In the genomic region with DNA sequence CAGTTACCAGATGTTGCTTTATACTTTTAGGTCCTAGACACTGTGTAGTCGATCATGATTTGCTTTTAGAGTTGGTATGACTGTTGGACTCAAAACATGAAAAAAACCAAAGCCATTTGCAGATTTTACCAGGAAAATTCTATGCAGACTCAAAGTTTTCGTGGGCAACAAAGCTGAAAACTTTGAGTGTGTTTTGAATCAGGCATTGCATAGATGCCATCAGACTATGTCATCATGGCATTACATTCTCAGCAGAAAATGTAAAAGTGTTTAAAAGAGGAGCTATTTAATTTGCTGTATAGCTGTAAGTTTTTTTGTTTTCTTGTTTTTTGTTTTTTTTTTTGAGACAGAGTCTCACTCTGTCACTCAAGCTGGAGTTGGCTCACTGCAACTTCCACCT, we compare ENCODE assay signal across 15 cellular contexts. TPM values are rescaled to one million over a fixed set of nuclear protein-coding genes. Genes with fewer than 3 reads are reported as not detected.
A peak's percentile ranks its signal among the peaks of the same experiment; 100 is the strongest.
DNase-seq lines count a peak whose midpoint lies in the region; TF ChIP-seq lines count a peak whose summit lies in the region.
"Had no signal": no experiment of that assay in that cellular context is flagged by ENCODE, and none has a peak within 500 bp of the region (broad histone marks: within the 10 kb centered on the region; RNA-seq: fewer than 3 reads in every experiment).

No MANE protein-coding gene starts in this region.

- peak overlapping the region; percentile 40; the same call in 1 of the 2 replicates for H3K27ac Mint-ChIP-seq in HFFc6
- H3K27ac Mint-ChIP-seq in activated naive CD4-positive, alpha-beta T cell treated with anti-CD3 and anti-CD28 coated beads, Interleukin-2, amount 10 ng/mL, durations not matched to agents 7 days and 5 days: no peak overlapping the region
- H3K27ac Mint-ChIP-seq: IgD-negative memory B cell had no signal

- H3K4me3 ChIP-seq in AG10803 (ENCODE audit: low read length) (no peak overlapping the region), brain microvascular endothelial cell (ENCODE audit: low read depth, low read length) (no peak overlapping the region)
- H3K4me3 ChIP-seq: Peyer's patch had no signal

- peaks cover 10% of the 10 kb centered on the region for H3K9me3 Mint-ChIP-seq in HFFc6
- H3K9me3 Mint-ChIP-seq in activated naive CD4-positive, alpha-beta T cell treated with anti-CD3 and anti-CD28 coated beads, Interleukin-2, amount 10 ng/mL, durations not matched to agents 7 days and 5 days: peaks cover 7% of the 10 kb centered on the region

- no peak overlapping the region for H3K27ac ChIP-seq in brain microvascular endothelial cell
- H3K27ac ChIP-seq: Peyer's patch had no signal

- no peaks in the 10 kb centered on the region for H3K27me3 ChIP-seq in brain microvascular endothelial cell (replicated peaks)
- H3K27me3 ChIP-seq: Peyer's patch had no signal

- peaks cover 20% of the 10 kb centered on the region for H3K4me1 Mint-ChIP-seq in HFFc6 (ENCODE audit: low read depth)
- H3K4me1 Mint-ChIP-seq in activated naive CD4-positive, alpha-beta T cell treated with anti-CD3 and anti-CD28 coated beads, Interleukin-2, amount 10 ng/mL, durations not matched to agents 7 days and 5 days: no peaks in the 10 kb centered on the region
- H3K4me1 Mint-ChIP-seq: IgD-negative memory B cell had no signal

- DNase-seq in AG10803 (ENCODE audit: low read depth) (peak; percentile 25), HFFc6 (peak; percentile 44), brain microvascular endothelial cell (peak; percentile 2), iris pigment epithelial cell (ENCODE audit: low read depth) (peak; percentile 45), NCI-H146 (lab: John Stamatoyannopoulos, UW) (no peak)
- no peak for DNase-seq in central memory CD4-positive, alpha-beta T cell
- no peak for DNase-seq in activated naive CD4-positive, alpha-beta T cell treated with anti-CD3 and anti-CD28 coated beads, Interleukin-2, amount 10 ng/mL, durations not matched to agents 7 days and 5 days
- DNase-seq: CD4-positive, CD25-positive, alpha-beta regulatory T cell; DMS79; NCI-H1417; NCI-H187; NCI-H446; NCI-H526; Peyer's patch had no signal

- in situ Hi-C loops in brain microvascular endothelial cell (cut with HindIII; ENCODE audit: low pct_ligation_motif_present, low sequenced_read_pairs): no loop called here

- peaks cover 39% of the 10 kb centered on the region for H3K36me3 Mint-ChIP-seq in HFFc6 (ENCODE audit: low read depth)
- H3K36me3 Mint-ChIP-seq in activated naive CD4-positive, alpha-beta T cell treated with anti-CD3 and anti-CD28 coated beads, Interleukin-2, amount 10 ng/mL, durations not matched to agents 7 days and 5 days: peaks cover 65% of the 10 kb centered on the region

- H3K4me3 Mint-ChIP-seq in HFFc6: no peak overlapping the region
- no peak overlapping the region for H3K4me3 Mint-ChIP-seq in activated naive CD4-positive, alpha-beta T cell treated with anti-CD3 and anti-CD28 coated beads, Interleukin-2, amount 10 ng/mL, durations not matched to agents 7 days and 5 days
- H3K4me3 Mint-ChIP-seq: CD4-positive, CD25-positive, alpha-beta regulatory T cell; IgD-negative memory B cell had no signal

- no peak for TF ChIP-seq CTCF in AG10803 (conservative IDR thresholded peaks at IDR 0.05; ENCODE audit: low read length)
- no peak for TF ChIP-seq CTCF in HFFc6 (IDR thresholded peaks at IDR 0.05)
- no peak for TF ChIP-seq CTCF in brain microvascular endothelial cell (IDR thresholded peaks at IDR 0.05; ENCODE audit: low read depth, low read length, missing control alignments)

- no peaks in the 10 kb centered on the region for H3K27me3 Mint-ChIP-seq in HFFc6 (ENCODE audit: insufficient read depth)
- H3K27me3 Mint-ChIP-seq in activated naive CD4-positive, alpha-beta T cell treated with anti-CD3 and anti-CD28 coated beads, Interleukin-2, amount 10 ng/mL, durations not matched to agents 7 days and 5 days: no peaks in the 10 kb centered on the region
- H3K27me3 Mint-ChIP-seq: CD4-positive, CD25-positive, alpha-beta regulatory T cell; IgD-negative memory B cell had no signal

- H3K36me3 ChIP-seq in brain microvascular endothelial cell (replicated peaks): no peaks in the 10 kb centered on the region

- CTCF ChIA-PET in activated naive CD4-positive, alpha-beta T cell treated with anti-CD3 and anti-CD28 coated beads, Interleukin-2, amount 10 ng/mL, durations not matched to agents 7 days and 5 days (lab: Charles Lee): no interaction called here

RNA-seq across cellular contexts. Expression of gene ELAC1, which starts 43.5 kb away (rescaled TPM):
- 1 to 10 TPM; 6.2 to 9.0 (median 8.1) TPM for total RNA-seq in HFFc6 (2021; fragmentation: NEBNext Ultra II Directional; extraction: Animal tissue kit (Norgen Biotek cat#: 25700))

RNA-seq across cellular contexts. Expression of gene ME2, which starts 45.5 kb away (rescaled TPM):
- 10 to 100 TPM; 34.6 to 43.4 (median 38.7) TPM for total RNA-seq in HFFc6 (2021; fragmentation: NEBNext Ultra II Directional; extraction: Animal tissue kit (Norgen Biotek cat#: 25700))

Comparison
In these comparisons a context has a peak if more than half of its experiments do, and no peak if none do; other contexts are left out.
1. DNase-seq: peak in AG10803 (single experiment), HFFc6 (single experiment), brain microvascular endothelial cell (single experiment) and iris pigment epithelial cell (single experiment); none in central memory CD4-positive, alpha-beta T cell (single experiment), NCI-H146 (single experiment) and activated naive CD4-positive, alpha-beta T cell treated with anti-CD3 and anti-CD28 coated beads, Interleukin-2, amount 10 ng/mL, durations not matched to agents 7 days and 5 days (single experiment).